Comparison of ENCODE assay signal across 39 cellular contexts in the genomic region with DNA sequence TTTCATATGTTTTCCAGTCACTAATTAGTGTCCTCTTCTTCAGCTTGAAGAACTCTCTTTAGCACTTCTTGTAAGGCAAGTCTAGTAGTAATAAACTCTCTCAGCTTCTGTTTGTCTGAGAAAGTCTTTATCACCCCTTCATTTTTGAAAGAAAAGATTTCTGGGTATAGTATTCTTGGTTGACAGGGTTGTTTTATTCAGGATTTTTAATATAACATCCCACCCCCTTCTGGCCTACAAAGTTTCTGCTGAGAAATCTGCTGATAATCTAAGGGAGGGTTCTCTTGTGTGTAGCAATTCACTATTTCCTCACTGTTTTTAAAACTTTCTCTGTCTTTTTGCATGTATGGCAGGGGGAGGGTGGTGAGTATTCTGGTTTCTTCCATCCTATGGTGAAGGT. TPM values are rescaled to one million over a fixed set of nuclear protein-coding genes. Genes with fewer than 3 reads are reported as not detected.
"Had no signal": no experiment of that assay in that cellular context is flagged by ENCODE, and none has a peak within 500 bp of the region (broad histone marks: within the 10 kb centered on the region; RNA-seq: fewer than 3 reads in every experiment).

No MANE protein-coding gene starts in this region.

- H3K27ac ChIP-seq: adrenal gland, body of pancreas, brain microvascular endothelial cell, breast epithelium, VCaP had no signal

- H3K36me3 Mint-ChIP-seq: activated naive CD8-positive, alpha-beta T cell treated with anti-CD3 and anti-CD28 coated beads for 36 hours had no signal

- H3K4me3 Mint-ChIP-seq: activated B cell treated with CpG ODN at 0.5 μM for 24 hours; activated CD4-positive, alpha-beta memory T cell treated with anti-CD3 and anti-CD28 coated beads for 36 hours; activated CD4-positive, alpha-beta T cell treated with anti-CD3 and anti-CD28 coated beads, Interleukin-2, amount 10 ng/mL, durations not matched to agents 24 days and 14 days; activated CD8-positive, alpha-beta T cell treated with anti-CD3 and anti-CD28 coated beads for 36 hours; activated naive CD4-positive, alpha-beta T cell treated with anti-CD3 and anti-CD28 coated beads for 36 hours; activated naive CD8-positive, alpha-beta T cell treated with anti-CD3 and anti-CD28 coated beads for 36 hours; activated T-cell treated with anti-CD3 and anti-CD28 coated beads, Interleukin-2, amount 50 U/mL, for 4 hours; activated T-cell treated with anti-CD3 and anti-CD28 coated beads, Interleukin-2, amount 50 U/mL, for 72 hours; activated T-helper 1 cell treated with anti-CD3 and anti-CD28 coated beads, Interleukin-12 subunit alpha, Interleukin-12 subunit beta, Interleukin-2, Interleukin-4 antibody, amounts not matched to agents 30 ng/mL and 10 ng/mL and 1 ng/mL, durations not matched to agents 14 hours and 24 hours and 36 hours; activated T-helper 17 cell treated with anti-CD3 and anti-CD28 coated beads, Interleukin-2, amount 50 U/mL, for 72 hours; T-helper 1 cell treated with Interleukin-12 subunit alpha and Interleukin-12 subunit beta and Interleukin-4 antibody, amounts not matched to agents 30 μg/mL and 1 μg/mL, for 36 hours; T-helper 2 cell treated with Interferon-gamma antibody and Interleukin-4, amounts not matched to agents 5 μg/mL and 100 μg/mL, for 36 hours had no signal

- H3K4me1 Mint-ChIP-seq: activated B cell treated with CpG ODN at 0.5 μM for 24 hours; activated CD4-positive, alpha-beta T cell treated with anti-CD3 and anti-CD28 coated beads, Interleukin-2, amount 10 ng/mL, durations not matched to agents 24 days and 14 days; activated naive CD8-positive, alpha-beta T cell treated with anti-CD3 and anti-CD28 coated beads for 36 hours; activated T-helper 17 cell treated with anti-CD3 and anti-CD28 coated beads, Interleukin-2, amount 50 U/mL, for 72 hours had no signal

- H3K36me3 ChIP-seq: adrenal gland, brain microvascular endothelial cell, breast epithelium had no signal

- H3K27ac Mint-ChIP-seq: activated B cell treated with CpG ODN at 0.5 μM for 24 hours; activated CD4-positive, alpha-beta memory T cell treated with anti-CD3 and anti-CD28 coated beads for 36 hours; activated CD4-positive, alpha-beta T cell treated with anti-CD3 and anti-CD28 coated beads, Interleukin-2, amount 10 ng/mL, durations not matched to agents 24 days and 14 days; activated CD8-positive, alpha-beta T cell treated with anti-CD3 and anti-CD28 coated beads for 36 hours; activated naive CD4-positive, alpha-beta T cell treated with anti-CD3 and anti-CD28 coated beads for 36 hours; activated naive CD4-positive, alpha-beta T cell treated with anti-CD3 and anti-CD28 coated beads, Interleukin-2, amount 50 U/mL, for 72 hours; activated naive CD8-positive, alpha-beta T cell treated with anti-CD3 and anti-CD28 coated beads for 36 hours; activated T-cell treated with anti-CD3 and anti-CD28 coated beads, Interleukin-2, amount 50 U/mL, for 72 hours; activated T-helper 1 cell treated with anti-CD3 and anti-CD28 coated beads, Interleukin-12 subunit alpha, Interleukin-12 subunit beta, Interleukin-2, Interleukin-4 antibody, amounts not matched to agents 30 ng/mL and 10 ng/mL and 1 ng/mL, durations not matched to agents 14 hours and 24 hours and 36 hours; activated T-helper 17 cell treated with anti-CD3 and anti-CD28 coated beads, Interleukin-2, amount 50 U/mL, for 72 hours; T-helper 1 cell treated with Interleukin-12 subunit alpha and Interleukin-12 subunit beta and Interleukin-4 antibody, amounts not matched to agents 30 μg/mL and 1 μg/mL, for 36 hours; T-helper 2 cell treated with Interferon-gamma antibody and Interleukin-4, amounts not matched to agents 5 μg/mL and 100 μg/mL, for 36 hours had no signal

- H3K4me1 ChIP-seq: adrenal gland, body of pancreas, breast epithelium had no signal

- H3K4me3 ChIP-seq: adrenal gland, body of pancreas, breast epithelium had no signal

- DNase-seq: activated B cell treated with CpG ODN at 0.5 μM for 24 hours; activated CD4-positive, alpha-beta memory T cell treated with anti-CD3 and anti-CD28 coated beads for 36 hours; activated CD4-positive, alpha-beta T cell treated with anti-CD3 and anti-CD28 coated beads for 4 hours; activated CD4-positive, alpha-beta T cell treated with anti-CD3 and anti-CD28 coated beads, Interleukin-2, amount 10 ng/mL, durations not matched to agents 24 days and 14 days; activated CD4-positive, alpha-beta T cell treated with anti-CD3 and anti-CD28 coated beads, Interleukin-2, amount 50 U/mL, for 1 hour; activated CD4-positive, alpha-beta T cell treated with anti-CD3 and anti-CD28 coated beads, Interleukin-2, amount 50 U/mL, for 4 hours; activated CD4-positive, CD25-positive, alpha-beta regulatory T cell treated with anti-CD3 and anti-CD28 coated beads, Interleukin-2, amount 50 U/mL, for 72 hours; activated CD8-positive, alpha-beta memory T cell treated with anti-CD3 and anti-CD28 coated beads, Interleukin-2, amount 50 U/mL, for 4 hours; activated CD8-positive, alpha-beta T cell treated with anti-CD3 and anti-CD28 coated beads for 36 hours; activated effector memory CD4-positive, alpha-beta T cell treated with anti-CD3 and anti-CD28 coated beads, Interleukin-2, amount 50 U/mL, for 16 hours; activated gamma-delta T cell treated with Interleukin-2 at 50 U/mL for 16 hours; activated naive CD4-positive, alpha-beta T cell; activated naive CD4-positive, alpha-beta T cell treated with anti-CD3 and anti-CD28 coated beads for 36 hours; activated naive CD4-positive, alpha-beta T cell treated with anti-CD3 and anti-CD28 coated beads, Interleukin-2, amount 50 U/mL, for 16 hours; activated naive CD8-positive, alpha-beta T cell treated with anti-CD3 and anti-CD28 coated beads for 36 hours; activated T-cell treated with anti-CD3 and anti-CD28 coated beads for 4 hours; activated T-cell treated with anti-CD3 and anti-CD28 coated beads, Interleukin-2, amount 50 U/mL, for 1 hour; activated T-cell treated with anti-CD3 and anti-CD28 coated beads, Interleukin-2, amount 50 U/mL, for 4 hours; activated T-cell treated with anti-CD3 and anti-CD28 coated beads, Interleukin-2, amount 50 U/mL, for 72 hours; adrenal gland; amniotic stem cell; aorta; body of pancreas; brain microvascular endothelial cell; central memory CD4-positive, alpha-beta T cell; T-helper 1 cell; T-helper 2 cell; T-helper 9 cell had no signal

- H3K27me3 ChIP-seq: adrenal gland, body of pancreas, brain microvascular endothelial cell, breast epithelium had no signal

RNA-seq across cellular contexts. Expression of gene WFDC11, which starts 9.6 kb away (rescaled TPM):
- total RNA-seq: activated B cell treated with CpG ODN at 0.5 μM for 24 hours; activated CD4-positive, alpha-beta memory T cell treated with anti-CD3 and anti-CD28 coated beads for 36 hours; activated CD4-positive, alpha-beta T cell treated with anti-CD3 and anti-CD28 coated beads, Interleukin-2, amount 10 ng/mL, durations not matched to agents 24 days and 14 days; activated CD8-positive, alpha-beta memory T cell treated with anti-CD3 and anti-CD28 coated beads for 36 hours; activated CD8-positive, alpha-beta T cell treated with anti-CD3 and anti-CD28 coated beads for 36 hours; activated naive CD4-positive, alpha-beta T cell treated with anti-CD3 and anti-CD28 coated beads for 36 hours; activated naive CD4-positive, alpha-beta T cell treated with anti-CD3 and anti-CD28 coated beads, Interleukin-2, amount 50 U/mL, for 72 hours; activated naive CD8-positive, alpha-beta T cell treated with anti-CD3 and anti-CD28 coated beads for 36 hours; activated T-cell treated with anti-CD3 and anti-CD28 coated beads, Interleukin-2, amount 50 U/mL, for 4 hours; activated T-cell treated with anti-CD3 and anti-CD28 coated beads, Interleukin-2, amount 50 U/mL, for 72 hours; activated T-helper 1 cell treated with anti-CD3 and anti-CD28 coated beads, Interleukin-12 subunit alpha, Interleukin-12 subunit beta, Interleukin-2, Interleukin-4 antibody, amounts not matched to agents 30 ng/mL and 10 ng/mL and 1 ng/mL, durations not matched to agents 14 hours and 24 hours and 36 hours; activated T-helper 17 cell treated with anti-CD3 and anti-CD28 coated beads, Interleukin-2, amount 50 U/mL, for 72 hours; adrenal gland; aorta; astrocyte; body of pancreas; breast epithelium; cardiac septum; cerebellum had no signal
- polyA plus RNA-seq: adrenal gland, aorta had no signal

RNA-seq across cellular contexts. Expression of gene WFDC13, which starts 22.2 kb away (rescaled TPM):
- total RNA-seq: activated B cell treated with CpG ODN at 0.5 μM for 24 hours; activated CD4-positive, alpha-beta memory T cell treated with anti-CD3 and anti-CD28 coated beads for 36 hours; activated CD4-positive, alpha-beta T cell treated with anti-CD3 and anti-CD28 coated beads, Interleukin-2, amount 10 ng/mL, durations not matched to agents 24 days and 14 days; activated CD8-positive, alpha-beta memory T cell treated with anti-CD3 and anti-CD28 coated beads for 36 hours; activated CD8-positive, alpha-beta T cell treated with anti-CD3 and anti-CD28 coated beads for 36 hours; activated naive CD4-positive, alpha-beta T cell treated with anti-CD3 and anti-CD28 coated beads for 36 hours; activated naive CD4-positive, alpha-beta T cell treated with anti-CD3 and anti-CD28 coated beads, Interleukin-2, amount 50 U/mL, for 72 hours; activated naive CD8-positive, alpha-beta T cell treated with anti-CD3 and anti-CD28 coated beads for 36 hours; activated T-cell treated with anti-CD3 and anti-CD28 coated beads, Interleukin-2, amount 50 U/mL, for 4 hours; activated T-cell treated with anti-CD3 and anti-CD28 coated beads, Interleukin-2, amount 50 U/mL, for 72 hours; activated T-helper 1 cell treated with anti-CD3 and anti-CD28 coated beads, Interleukin-12 subunit alpha, Interleukin-12 subunit beta, Interleukin-2, Interleukin-4 antibody, amounts not matched to agents 30 ng/mL and 10 ng/mL and 1 ng/mL, durations not matched to agents 14 hours and 24 hours and 36 hours; activated T-helper 17 cell treated with anti-CD3 and anti-CD28 coated beads, Interleukin-2, amount 50 U/mL, for 72 hours; adrenal gland; aorta; astrocyte; body of pancreas; breast epithelium; cardiac septum; cerebellum had no signal
- polyA plus RNA-seq: adrenal gland, aorta had no signal

RNA-seq across cellular contexts. Expression of gene WFDC10B, which starts 25.2 kb away (rescaled TPM):
- total RNA-seq: activated B cell treated with CpG ODN at 0.5 μM for 24 hours; activated CD4-positive, alpha-beta memory T cell treated with anti-CD3 and anti-CD28 coated beads for 36 hours; activated CD4-positive, alpha-beta T cell treated with anti-CD3 and anti-CD28 coated beads, Interleukin-2, amount 10 ng/mL, durations not matched to agents 24 days and 14 days; activated CD8-positive, alpha-beta memory T cell treated with anti-CD3 and anti-CD28 coated beads for 36 hours; activated CD8-positive, alpha-beta T cell treated with anti-CD3 and anti-CD28 coated beads for 36 hours; activated naive CD4-positive, alpha-beta T cell treated with anti-CD3 and anti-CD28 coated beads for 36 hours; activated naive CD4-positive, alpha-beta T cell treated with anti-CD3 and anti-CD28 coated beads, Interleukin-2, amount 50 U/mL, for 72 hours; activated naive CD8-positive, alpha-beta T cell treated with anti-CD3 and anti-CD28 coated beads for 36 hours; activated T-cell treated with anti-CD3 and anti-CD28 coated beads, Interleukin-2, amount 50 U/mL, for 4 hours; activated T-cell treated with anti-CD3 and anti-CD28 coated beads, Interleukin-2, amount 50 U/mL, for 72 hours; activated T-helper 1 cell treated with anti-CD3 and anti-CD28 coated beads, Interleukin-12 subunit alpha, Interleukin-12 subunit beta, Interleukin-2, Interleukin-4 antibody, amounts not matched to agents 30 ng/mL and 10 ng/mL and 1 ng/mL, durations not matched to agents 14 hours and 24 hours and 36 hours; activated T-helper 17 cell treated with anti-CD3 and anti-CD28 coated beads, Interleukin-2, amount 50 U/mL, for 72 hours; adrenal gland; aorta; astrocyte; body of pancreas; breast epithelium; cardiac septum; cerebellum had no signal
- polyA plus RNA-seq: adrenal gland had no signal

RNA-seq across cellular contexts. Expression of gene SPINT4, which starts 42.5 kb away (rescaled TPM):
- total RNA-seq: activated B cell treated with CpG ODN at 0.5 μM for 24 hours; activated CD4-positive, alpha-beta memory T cell treated with anti-CD3 and anti-CD28 coated beads for 36 hours; activated CD4-positive, alpha-beta T cell treated with anti-CD3 and anti-CD28 coated beads, Interleukin-2, amount 10 ng/mL, durations not matched to agents 24 days and 14 days; activated CD8-positive, alpha-beta memory T cell treated with anti-CD3 and anti-CD28 coated beads for 36 hours; activated CD8-positive, alpha-beta T cell treated with anti-CD3 and anti-CD28 coated beads for 36 hours; activated naive CD4-positive, alpha-beta T cell treated with anti-CD3 and anti-CD28 coated beads for 36 hours; activated naive CD4-positive, alpha-beta T cell treated with anti-CD3 and anti-CD28 coated beads, Interleukin-2, amount 50 U/mL, for 72 hours; activated naive CD8-positive, alpha-beta T cell treated with anti-CD3 and anti-CD28 coated beads for 36 hours; activated T-cell treated with anti-CD3 and anti-CD28 coated beads, Interleukin-2, amount 50 U/mL, for 4 hours; activated T-cell treated with anti-CD3 and anti-CD28 coated beads, Interleukin-2, amount 50 U/mL, for 72 hours; activated T-helper 1 cell treated with anti-CD3 and anti-CD28 coated beads, Interleukin-12 subunit alpha, Interleukin-12 subunit beta, Interleukin-2, Interleukin-4 antibody, amounts not matched to agents 30 ng/mL and 10 ng/mL and 1 ng/mL, durations not matched to agents 14 hours and 24 hours and 36 hours; activated T-helper 17 cell treated with anti-CD3 and anti-CD28 coated beads, Interleukin-2, amount 50 U/mL, for 72 hours; adrenal gland; aorta; astrocyte; body of pancreas; breast epithelium; cardiac septum; cerebellum had no signal
- polyA plus RNA-seq: adrenal gland, aorta had no signal

RNA-seq across cellular contexts. Expression of gene WFDC9, which starts 48.6 kb away (rescaled TPM):
- total RNA-seq: activated B cell treated with CpG ODN at 0.5 μM for 24 hours; activated CD4-positive, alpha-beta memory T cell treated with anti-CD3 and anti-CD28 coated beads for 36 hours; activated CD4-positive, alpha-beta T cell treated with anti-CD3 and anti-CD28 coated beads, Interleukin-2, amount 10 ng/mL, durations not matched to agents 24 days and 14 days; activated CD8-positive, alpha-beta memory T cell treated with anti-CD3 and anti-CD28 coated beads for 36 hours; activated CD8-positive, alpha-beta T cell treated with anti-CD3 and anti-CD28 coated beads for 36 hours; activated naive CD4-positive, alpha-beta T cell treated with anti-CD3 and anti-CD28 coated beads for 36 hours; activated naive CD4-positive, alpha-beta T cell treated with anti-CD3 and anti-CD28 coated beads, Interleukin-2, amount 50 U/mL, for 72 hours; activated naive CD8-positive, alpha-beta T cell treated with anti-CD3 and anti-CD28 coated beads for 36 hours; activated T-cell treated with anti-CD3 and anti-CD28 coated beads, Interleukin-2, amount 50 U/mL, for 4 hours; activated T-cell treated with anti-CD3 and anti-CD28 coated beads, Interleukin-2, amount 50 U/mL, for 72 hours; activated T-helper 1 cell treated with anti-CD3 and anti-CD28 coated beads, Interleukin-12 subunit alpha, Interleukin-12 subunit beta, Interleukin-2, Interleukin-4 antibody, amounts not matched to agents 30 ng/mL and 10 ng/mL and 1 ng/mL, durations not matched to agents 14 hours and 24 hours and 36 hours; activated T-helper 17 cell treated with anti-CD3 and anti-CD28 coated beads, Interleukin-2, amount 50 U/mL, for 72 hours; adrenal gland; aorta; astrocyte; body of pancreas; breast epithelium; cardiac septum; cerebellum had no signal
- polyA plus RNA-seq: adrenal gland, aorta had no signal
